Comparison of ENCODE assay signal across 1 cellular context in the genomic region with DNA sequence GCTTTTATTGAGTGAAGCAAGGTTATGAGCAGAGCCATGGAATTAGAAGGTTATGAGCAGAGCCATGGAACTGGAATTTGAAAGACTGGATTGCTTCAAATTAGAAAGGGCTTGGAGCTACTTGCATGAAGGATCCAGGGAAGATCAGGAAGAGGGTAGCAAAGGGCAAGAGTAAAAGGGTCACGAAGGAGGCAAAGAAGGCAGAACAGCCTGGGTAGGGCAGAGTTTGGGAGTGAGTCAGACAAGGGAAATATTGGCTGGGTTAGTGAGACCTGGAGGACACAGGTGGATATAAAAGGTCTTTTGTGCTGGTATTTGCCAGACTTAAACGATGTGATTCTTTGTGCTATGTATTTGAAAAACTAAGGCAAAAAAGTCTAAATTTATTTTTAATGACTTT.
A peak's percentile ranks its signal among the peaks of the same experiment; 100 is the strongest.
TF ChIP-seq lines count a peak whose summit lies in the region.

No MANE protein-coding gene starts in this region.

TF ChIP-seq in HepG2, 621 proteins besides CTCF, POLR2A, EP300 and RAD21 (continued from another document and continues in another):
- TF ChIP-seq, protein P1, sequence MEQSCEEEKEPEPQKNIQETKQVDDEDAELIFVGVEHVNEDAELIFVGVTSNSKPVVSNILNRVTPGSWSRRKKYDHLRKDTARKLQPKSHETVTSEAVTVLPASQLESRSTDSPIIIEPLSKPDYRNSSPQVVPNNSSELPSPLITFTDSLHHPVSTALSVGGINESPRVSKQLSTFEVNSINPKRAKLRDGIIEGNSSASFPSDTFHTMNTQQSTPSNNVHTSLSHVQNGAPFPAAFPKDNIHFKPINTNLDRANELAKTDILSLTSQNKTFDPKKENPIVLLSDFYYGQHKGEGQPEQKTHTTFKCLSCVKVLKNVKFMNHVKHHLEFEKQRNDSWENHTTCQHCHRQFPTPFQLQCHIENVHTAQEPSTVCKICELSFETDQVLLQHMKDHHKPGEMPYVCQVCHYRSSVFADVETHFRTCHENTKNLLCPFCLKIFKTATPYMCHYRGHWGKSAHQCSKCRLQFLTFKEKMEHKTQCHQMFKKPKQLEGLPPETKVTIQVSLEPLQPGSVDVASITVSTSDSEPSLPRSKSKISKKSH (CRISPR knock-in tag; IDR thresholded peaks at IDR 0.05; ENCODE audit: borderline replicate concordance), result no peak
- TF ChIP-seq, protein P2, sequence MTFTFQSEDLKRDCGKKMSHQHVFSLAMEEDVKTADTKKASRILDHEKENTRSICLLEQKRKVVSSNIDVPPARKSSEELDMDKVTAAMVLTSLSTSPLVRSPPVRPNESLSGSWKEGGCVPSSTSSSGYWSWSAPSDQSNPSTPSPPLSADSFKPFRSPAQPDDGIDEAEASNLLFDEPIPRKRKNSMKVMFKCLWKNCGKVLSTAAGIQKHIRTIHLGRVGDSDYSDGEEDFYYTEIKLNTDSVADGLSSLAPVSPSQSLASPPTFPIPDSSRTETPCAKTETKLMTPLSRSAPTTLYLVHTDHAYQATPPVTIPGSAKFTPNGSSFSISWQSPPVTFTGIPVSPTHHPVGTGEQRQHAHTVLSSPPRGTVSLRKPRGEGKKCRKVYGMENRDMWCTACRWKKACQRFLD (CRISPR knock-in tag; IDR thresholded peaks at IDR 0.05; ENCODE audit: borderline replicate concordance), result no peak
- TF ChIP-seq DNMT3B (CRISPR knock-in tag; conservative IDR thresholded peaks at IDR 0.05), result no peak
- no peak for TF ChIP-seq POLR2G (IDR thresholded peaks at IDR 0.05; ENCODE audit: low read depth, low read length)
- TF ChIP-seq, protein P3, sequence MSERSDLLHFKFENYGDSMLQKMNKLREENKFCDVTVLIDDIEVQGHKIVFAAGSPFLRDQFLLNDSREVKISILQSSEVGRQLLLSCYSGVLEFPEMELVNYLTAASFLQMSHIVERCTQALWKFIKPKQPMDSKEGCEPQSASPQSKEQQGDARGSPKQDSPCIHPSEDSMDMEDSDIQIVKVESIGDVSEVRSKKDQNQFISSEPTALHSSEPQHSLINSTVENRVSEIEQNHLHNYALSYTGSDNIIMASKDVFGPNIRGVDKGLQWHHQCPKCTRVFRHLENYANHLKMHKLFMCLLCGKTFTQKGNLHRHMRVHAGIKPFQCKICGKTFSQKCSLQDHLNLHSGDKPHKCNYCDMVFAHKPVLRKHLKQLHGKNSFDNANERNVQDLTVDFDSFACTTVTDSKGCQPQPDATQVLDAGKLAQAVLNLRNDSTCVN (CRISPR knock-in tag; IDR thresholded peaks at IDR 0.05; ENCODE audit: borderline replicate concordance), result no peak
- TF ChIP-seq, protein P4, sequence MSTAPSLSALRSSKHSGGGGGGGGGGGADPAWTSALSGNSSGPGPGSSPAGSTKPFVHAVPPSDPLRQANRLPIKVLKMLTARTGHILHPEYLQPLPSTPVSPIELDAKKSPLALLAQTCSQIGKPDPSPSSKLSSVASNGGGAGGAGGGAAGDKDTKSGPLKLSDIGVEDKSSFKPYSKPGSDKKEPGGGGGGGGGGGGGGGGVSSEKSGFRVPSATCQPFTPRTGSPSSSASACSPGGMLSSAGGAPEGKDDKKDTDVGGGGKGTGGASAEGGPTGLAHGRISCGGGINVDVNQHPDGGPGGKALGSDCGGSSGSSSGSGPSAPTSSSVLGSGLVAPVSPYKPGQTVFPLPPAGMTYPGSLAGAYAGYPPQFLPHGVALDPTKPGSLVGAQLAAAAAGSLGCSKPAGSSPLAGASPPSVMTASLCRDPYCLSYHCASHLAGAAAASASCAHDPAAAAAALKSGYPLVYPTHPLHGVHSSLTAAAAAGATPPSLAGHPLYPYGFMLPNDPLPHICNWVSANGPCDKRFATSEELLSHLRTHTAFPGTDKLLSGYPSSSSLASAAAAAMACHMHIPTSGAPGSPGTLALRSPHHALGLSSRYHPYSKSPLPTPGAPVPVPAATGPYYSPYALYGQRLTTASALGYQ (CRISPR knock-in tag; IDR thresholded peaks at IDR 0.05), result no peak
- TF ChIP-seq, protein P5, sequence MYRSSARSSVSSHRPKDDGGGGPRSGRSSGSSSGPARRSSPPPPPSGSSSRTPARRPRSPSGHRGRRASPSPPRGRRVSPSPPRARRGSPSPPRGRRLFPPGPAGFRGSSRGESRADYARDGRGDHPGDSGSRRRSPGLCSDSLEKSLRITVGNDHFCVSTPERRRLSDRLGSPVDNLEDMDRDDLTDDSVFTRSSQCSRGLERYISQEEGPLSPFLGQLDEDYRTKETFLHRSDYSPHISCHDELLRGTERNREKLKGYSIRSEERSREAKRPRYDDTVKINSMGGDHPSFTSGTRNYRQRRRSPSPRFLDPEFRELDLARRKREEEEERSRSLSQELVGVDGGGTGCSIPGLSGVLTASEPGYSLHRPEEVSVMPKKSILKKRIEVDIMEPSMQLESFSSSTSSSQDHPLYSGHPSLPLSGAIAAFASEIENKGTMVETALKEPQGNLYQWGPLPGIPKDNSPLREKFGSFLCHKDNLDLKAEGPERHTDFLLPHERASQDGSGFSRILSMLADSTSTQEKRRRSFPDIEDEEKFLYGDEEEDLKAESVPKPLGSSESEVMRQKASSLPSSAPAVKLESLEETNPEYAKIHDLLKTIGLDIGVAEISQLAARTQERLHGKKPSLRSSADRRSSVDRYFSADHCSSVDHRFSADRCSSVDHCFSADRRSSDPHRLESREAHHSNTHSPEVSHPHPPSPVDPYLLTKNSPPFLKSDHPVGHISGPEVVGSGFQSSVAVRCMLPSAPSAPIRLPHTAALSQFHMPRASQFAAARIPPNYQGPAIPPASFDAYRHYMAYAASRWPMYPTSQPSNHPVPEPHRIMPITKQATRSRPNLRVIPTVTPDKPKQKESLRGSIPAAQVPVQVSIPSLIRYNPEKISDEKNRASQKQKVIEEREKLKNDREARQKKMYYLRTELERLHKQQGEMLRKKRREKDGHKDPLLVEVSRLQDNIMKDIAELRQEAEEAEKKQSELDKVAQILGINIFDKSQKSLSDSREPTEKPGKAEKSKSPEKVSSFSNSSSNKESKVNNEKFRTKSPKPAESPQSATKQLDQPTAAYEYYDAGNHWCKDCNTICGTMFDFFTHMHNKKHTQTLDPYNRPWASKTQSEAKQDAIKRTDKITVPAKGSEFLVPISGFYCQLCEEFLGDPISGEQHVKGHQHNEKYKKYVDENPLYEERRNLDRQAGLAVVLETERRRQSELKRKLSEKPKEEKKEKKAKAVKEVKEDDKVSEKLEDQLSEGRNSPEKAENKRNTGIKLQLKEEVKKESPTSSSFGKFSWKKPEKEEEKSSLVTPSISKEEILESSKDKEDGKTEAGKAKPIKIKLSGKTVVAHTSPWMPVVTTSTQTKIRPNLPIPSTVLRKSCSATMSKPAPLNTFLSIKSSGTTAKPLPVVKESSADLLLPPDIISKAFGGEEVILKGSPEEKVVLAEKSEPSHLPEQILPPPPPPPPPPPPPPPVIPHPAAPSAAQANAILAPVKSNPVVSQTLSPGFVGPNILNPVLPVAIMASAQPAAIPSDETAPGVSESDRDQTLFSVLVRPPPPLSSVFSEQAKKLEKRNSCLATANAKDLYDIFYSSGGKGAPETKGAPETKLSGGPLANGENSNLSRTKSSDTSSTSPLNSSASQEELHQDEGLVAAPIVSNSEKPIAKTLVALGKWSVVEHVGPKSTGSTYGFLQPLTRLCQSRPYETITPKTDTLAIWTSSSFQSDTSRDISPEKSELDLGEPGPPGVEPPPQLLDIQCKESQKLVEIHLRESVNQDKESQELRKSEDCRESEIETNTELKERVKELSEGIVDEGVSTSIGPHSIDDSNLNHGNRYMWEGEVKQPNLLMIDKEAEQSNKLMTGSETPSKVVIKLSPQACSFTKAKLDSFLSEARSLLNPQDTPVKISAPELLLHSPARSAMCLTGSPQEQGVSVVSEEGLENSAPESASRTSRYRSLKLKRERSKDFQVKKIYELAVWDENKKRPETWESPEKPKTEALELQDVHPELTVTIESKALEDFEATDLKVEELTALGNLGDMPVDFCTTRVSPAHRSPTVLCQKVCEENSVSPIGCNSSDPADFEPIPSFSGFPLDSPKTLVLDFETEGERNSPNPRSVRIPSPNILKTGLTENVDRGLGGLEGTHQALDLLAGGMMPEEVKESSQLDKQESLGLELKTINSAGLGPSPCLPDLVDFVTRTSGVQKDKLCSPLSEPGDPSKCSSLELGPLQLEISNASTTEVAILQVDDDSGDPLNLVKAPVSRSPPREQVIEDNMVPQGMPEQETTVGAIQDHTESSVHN (CRISPR knock-in tag; IDR thresholded peaks at IDR 0.05), result no peak
- no peak for TF ChIP-seq ZNF670 (CRISPR knock-in tag; IDR thresholded peaks at IDR 0.05; ENCODE audit: borderline replicate concordance)
- TF ChIP-seq, protein P6, sequence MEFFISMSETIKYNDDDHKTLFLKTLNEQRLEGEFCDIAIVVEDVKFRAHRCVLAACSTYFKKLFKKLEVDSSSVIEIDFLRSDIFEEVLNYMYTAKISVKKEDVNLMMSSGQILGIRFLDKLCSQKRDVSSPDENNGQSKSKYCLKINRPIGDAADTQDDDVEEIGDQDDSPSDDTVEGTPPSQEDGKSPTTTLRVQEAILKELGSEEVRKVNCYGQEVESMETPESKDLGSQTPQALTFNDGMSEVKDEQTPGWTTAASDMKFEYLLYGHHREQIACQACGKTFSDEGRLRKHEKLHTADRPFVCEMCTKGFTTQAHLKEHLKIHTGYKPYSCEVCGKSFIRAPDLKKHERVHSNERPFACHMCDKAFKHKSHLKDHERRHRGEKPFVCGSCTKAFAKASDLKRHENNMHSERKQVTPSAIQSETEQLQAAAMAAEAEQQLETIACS (CRISPR knock-in tag; IDR thresholded peaks at IDR 0.05), result no peak
- TF ChIP-seq NR2F6 (IDR thresholded peaks at IDR 0.05), result no peak; the same call in 1 of the 2 replicates
- TF ChIP-seq NR2F6 (CRISPR knock-in tag; IDR thresholded peaks at IDR 0.05), result 0 out of 2 replicates have a peak, but pooled peaks have one; percentile 16
- no peak for TF ChIP-seq SRSF1 (optimal IDR thresholded peaks at IDR 0.05; ENCODE audit: low read depth, low read length)
- TF ChIP-seq ZBTB1 (CRISPR knock-in tag; IDR thresholded peaks at IDR 0.05; ENCODE audit: borderline replicate concordance), result no peak
- TF ChIP-seq ZFAT (CRISPR knock-in tag; conservative IDR thresholded peaks at IDR 0.05), result no peak
- TF ChIP-seq HES4 (CRISPR knock-in tag; IDR thresholded peaks at IDR 0.05; ENCODE audit: borderline replicate concordance), result no peak
- no peak for TF ChIP-seq ZNF225 (CRISPR knock-in tag; IDR thresholded peaks at IDR 0.05)
- TF ChIP-seq KLF12 (CRISPR knock-in tag; IDR thresholded peaks at IDR 0.05; ENCODE audit: borderline replicate concordance), result no peak
- TF ChIP-seq, protein P7, sequence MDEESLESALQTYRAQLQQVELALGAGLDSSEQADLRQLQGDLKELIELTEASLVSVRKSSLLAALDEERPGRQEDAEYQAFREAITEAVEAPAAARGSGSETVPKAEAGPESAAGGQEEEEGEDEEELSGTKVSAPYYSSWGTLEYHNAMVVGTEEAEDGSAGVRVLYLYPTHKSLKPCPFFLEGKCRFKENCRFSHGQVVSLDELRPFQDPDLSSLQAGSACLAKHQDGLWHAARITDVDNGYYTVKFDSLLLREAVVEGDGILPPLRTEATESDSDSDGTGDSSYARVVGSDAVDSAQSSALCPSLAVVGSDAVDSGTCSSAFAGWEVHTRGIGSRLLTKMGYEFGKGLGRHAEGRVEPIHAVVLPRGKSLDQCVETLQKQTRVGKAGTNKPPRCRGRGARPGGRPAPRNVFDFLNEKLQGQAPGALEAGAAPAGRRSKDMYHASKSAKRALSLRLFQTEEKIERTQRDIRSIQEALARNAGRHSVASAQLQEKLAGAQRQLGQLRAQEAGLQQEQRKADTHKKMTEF (CRISPR knock-in tag; IDR thresholded peaks at IDR 0.05), result peak; percentile 23; the same call in 1 of the 2 replicates
- TF ChIP-seq, protein P8, sequence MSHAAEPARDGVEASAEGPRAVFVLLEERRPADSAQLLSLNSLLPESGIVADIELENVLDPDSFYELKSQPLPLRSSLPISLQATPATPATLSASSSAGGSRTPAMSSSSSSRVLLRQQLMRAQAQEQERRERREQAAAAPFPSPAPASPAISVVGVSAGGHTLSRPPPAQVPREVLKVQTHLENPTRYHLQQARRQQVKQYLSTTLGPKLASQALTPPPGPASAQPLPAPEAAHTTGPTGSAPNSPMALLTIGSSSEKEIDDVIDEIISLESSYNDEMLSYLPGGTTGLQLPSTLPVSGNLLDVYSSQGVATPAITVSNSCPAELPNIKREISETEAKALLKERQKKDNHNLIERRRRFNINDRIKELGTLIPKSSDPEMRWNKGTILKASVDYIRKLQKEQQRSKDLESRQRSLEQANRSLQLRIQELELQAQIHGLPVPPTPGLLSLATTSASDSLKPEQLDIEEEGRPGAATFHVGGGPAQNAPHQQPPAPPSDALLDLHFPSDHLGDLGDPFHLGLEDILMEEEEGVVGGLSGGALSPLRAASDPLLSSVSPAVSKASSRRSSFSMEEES (CRISPR knock-in tag; IDR thresholded peaks at IDR 0.05), result no peak
- TF ChIP-seq, protein P9, sequence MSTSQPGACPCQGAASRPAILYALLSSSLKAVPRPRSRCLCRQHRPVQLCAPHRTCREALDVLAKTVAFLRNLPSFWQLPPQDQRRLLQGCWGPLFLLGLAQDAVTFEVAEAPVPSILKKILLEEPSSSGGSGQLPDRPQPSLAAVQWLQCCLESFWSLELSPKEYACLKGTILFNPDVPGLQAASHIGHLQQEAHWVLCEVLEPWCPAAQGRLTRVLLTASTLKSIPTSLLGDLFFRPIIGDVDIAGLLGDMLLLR (CRISPR knock-in tag; IDR thresholded peaks at IDR 0.05), result no peak
- TF ChIP-seq SAP130 (CRISPR knock-in tag; IDR thresholded peaks at IDR 0.05; ENCODE audit: low read depth), result peak; percentile 35; the same call in 1 of the 2 replicates
- TF ChIP-seq, protein P10, sequence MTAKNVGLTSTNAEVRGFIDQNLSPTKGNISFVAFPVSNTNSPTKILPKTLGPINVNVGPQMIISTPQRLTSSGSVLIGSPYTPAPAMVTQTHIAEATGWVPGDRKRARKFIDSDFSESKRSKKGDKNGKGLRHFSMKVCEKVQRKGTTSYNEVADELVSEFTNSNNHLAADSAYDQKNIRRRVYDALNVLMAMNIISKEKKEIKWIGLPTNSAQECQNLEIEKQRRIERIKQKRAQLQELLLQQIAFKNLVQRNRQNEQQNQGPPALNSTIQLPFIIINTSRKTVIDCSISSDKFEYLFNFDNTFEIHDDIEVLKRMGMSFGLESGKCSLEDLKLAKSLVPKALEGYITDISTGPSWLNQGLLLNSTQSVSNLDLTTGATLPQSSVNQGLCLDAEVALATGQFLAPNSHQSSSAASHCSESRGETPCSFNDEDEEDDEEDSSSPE (CRISPR knock-in tag; IDR thresholded peaks at IDR 0.05), result no peak
- peak; percentile 69 for TF ChIP-seq RARA (CRISPR knock-in tag; IDR thresholded peaks at IDR 0.05)
- TF ChIP-seq, protein P11, sequence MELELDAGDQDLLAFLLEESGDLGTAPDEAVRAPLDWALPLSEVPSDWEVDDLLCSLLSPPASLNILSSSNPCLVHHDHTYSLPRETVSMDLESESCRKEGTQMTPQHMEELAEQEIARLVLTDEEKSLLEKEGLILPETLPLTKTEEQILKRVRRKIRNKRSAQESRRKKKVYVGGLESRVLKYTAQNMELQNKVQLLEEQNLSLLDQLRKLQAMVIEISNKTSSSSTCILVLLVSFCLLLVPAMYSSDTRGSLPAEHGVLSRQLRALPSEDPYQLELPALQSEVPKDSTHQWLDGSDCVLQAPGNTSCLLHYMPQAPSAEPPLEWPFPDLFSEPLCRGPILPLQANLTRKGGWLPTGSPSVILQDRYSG (CRISPR knock-in tag; IDR thresholded peaks at IDR 0.05), result no peak
- no peak for TF ChIP-seq ZNF709 (CRISPR knock-in tag; IDR thresholded peaks at IDR 0.05)
- TF ChIP-seq ZFP37 (CRISPR knock-in tag; IDR thresholded peaks at IDR 0.05; ENCODE audit: borderline replicate concordance), result no peak
- TF ChIP-seq MXI1 (IDR thresholded peaks at IDR 0.05; ENCODE audit: borderline replicate concordance, low read depth, low read length), result no peak
